8 cellular contexts compared by ENCODE assay signal in the genomic region with DNA sequence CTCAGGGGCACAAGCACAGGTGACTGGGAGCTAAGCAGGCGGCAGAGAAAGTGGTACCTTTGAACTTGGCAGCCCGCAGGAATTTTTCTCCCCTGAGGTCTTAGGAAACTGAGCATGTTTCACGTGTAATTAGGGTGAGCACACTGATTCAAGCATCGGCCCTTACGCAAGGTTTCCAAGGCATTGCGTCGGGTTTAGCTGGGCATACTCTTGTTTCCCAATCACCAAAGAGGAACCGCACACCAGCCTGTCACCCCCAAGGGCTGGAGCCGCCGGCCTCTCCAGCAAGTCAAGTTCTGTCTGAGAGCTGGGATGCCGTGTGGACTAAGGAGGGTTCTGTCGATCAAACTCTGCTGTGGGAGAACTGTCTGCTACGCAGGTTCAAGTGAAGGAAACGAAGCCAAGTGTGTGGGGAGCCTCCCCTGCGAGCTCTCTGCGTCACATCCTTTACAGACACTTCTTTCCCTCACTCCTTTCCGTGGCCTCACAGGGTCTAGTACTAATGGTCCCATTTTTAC. TPM values are rescaled to one million over a fixed set of nuclear protein-coding genes. Genes with fewer than 3 reads are reported as not detected.
DNase-seq lines count a peak whose midpoint lies in the region; ATAC-seq and TF ChIP-seq lines count a peak whose summit lies in the region.

No MANE protein-coding gene starts in this region.

- no peaks in the 10 kb centered on the region for H3K27me3 ChIP-seq in body of pancreas
- no peaks in the 10 kb centered on the region for H3K27me3 ChIP-seq in hepatocyte

- no peaks in the 10 kb centered on the region for H3K9me3 ChIP-seq in body of pancreas
- H3K9me3 ChIP-seq in hepatocyte (ENCODE audit: low read depth) = no peaks in the 10 kb centered on the region

- H3K4me3 ChIP-seq in body of pancreas (no peak overlapping the region), hepatocyte (no peak overlapping the region)

- peak in 2 of 3 donors; percentile 57 to 61 for TF ChIP-seq POLR2A in body of pancreas (IDR thresholded peaks at IDR 0.05)

- TF ChIP-seq CTCF in body of pancreas (IDR thresholded peaks at IDR 0.05) (no peak), hepatocyte (IDR thresholded peaks at IDR 0.05; ENCODE audit: poor library complexity) (no peak)

- DNase-seq in GM04504 (ENCODE audit: low read depth) (peak; percentile 87), body of pancreas (peak; percentile 57 to 90 (median 73)), hepatocyte (ENCODE audit: low spot score) (peak; percentile 64), sciatic nerve (ENCODE audit: low spot score) (no peak), NCI-H446 (lab: John Stamatoyannopoulos, UW) (no peak), cerebellum (ENCODE audit: low spot score) (no peak), cerebellar nuclear complex (lab: John Stamatoyannopoulos, UW) (no peak)

- ATAC-seq in body of pancreas (peak; percentile 77), sciatic nerve (peak; percentile 67), GM19328 (IDR thresholded peaks at IDR 0.05; ENCODE audit: unreplicated experiment) (no peak)

- H3K4me2 ChIP-seq in hepatocyte = no peak overlapping the region

- no peaks in the 10 kb centered on the region for H3K9me2 ChIP-seq in hepatocyte (replicated peaks; ENCODE audit: insufficient read depth)

- H3K27ac ChIP-seq in body of pancreas (peak overlapping the region; percentile 78 to 81 (median 78)), hepatocyte (peak overlapping the region; percentile 85)

- H3K79me2 ChIP-seq in hepatocyte = peaks cover 36% of the 10 kb centered on the region

- H3K36me3 ChIP-seq in body of pancreas (replicated peaks in 1 of 2; ENCODE audit: insufficient read depth in 1 of 2, low read depth in 2 of 2) = no peaks in the 10 kb centered on the region
- no peaks in the 10 kb centered on the region for H3K36me3 ChIP-seq in hepatocyte (replicated peaks; ENCODE audit: insufficient read depth, low read depth)

- intact Hi-C loops in body of pancreas (cut with DNase I) (no loop called here), sciatic nerve (cut with DNase I) (no loop called here)

- H4K20me1 ChIP-seq in hepatocyte (ENCODE audit: insufficient read depth, poor library complexity, severe bottlenecking) = no peaks in the 10 kb centered on the region

- H3K4me1 ChIP-seq in body of pancreas (peaks cover 14% of the 10 kb centered on the region), hepatocyte (ENCODE audit: insufficient read depth) (peaks cover 5% of the 10 kb centered on the region)

- no peak overlapping the region for H2AFZ ChIP-seq in hepatocyte

- 59 to 70% methylated on average over 17 of the region's 17 CpGs for WGBS in body of pancreas, 2 donors
- 76% methylated on average over 17 of the region's 17 CpGs for WGBS in hepatocyte (ENCODE audit: low lambda C conversion rate, missing lambda C conversion rate)

RNA-seq across cellular contexts. Expression of gene ERGIC1, which starts 53.0 kb away (rescaled TPM):
- total RNA-seq in body of pancreas (10 to 100 TPM; 46.5 to 93.1 TPM), hepatocyte (105 and 107 TPM in 2 replicates), sciatic nerve (87.3 TPM), cerebellum (59.2 TPM)
- polyA plus RNA-seq in hepatocyte = 30.1 and 39.1 TPM in 2 replicates

Comparison
In these comparisons a context has a peak if more than half of its experiments do, and no peak if none do; other contexts are left out.
1. DNase-seq: peak in GM04504 (single experiment), body of pancreas (4 of 4) and hepatocyte (single experiment); none in sciatic nerve (single experiment), NCI-H446 (0 of 2), cerebellum (single experiment) and cerebellar nuclear complex (0 of 2).